Comparison of ENCODE assay signal across 1 cellular context in genomic region chr5:82276800-82277612, GRCh38.
TF ChIP-seq lines count a peak whose summit lies in the region.

No MANE protein-coding gene starts in this region.

TF ChIP-seq in K562, 482 proteins besides CTCF, POLR2A, EP300 and RAD21 (continued from another document):
- TF ChIP-seq LEF1 (IDR thresholded peaks at IDR 0.05): no peak
- TF ChIP-seq HDGF (IDR thresholded peaks at IDR 0.05): no peak
- 0 out of 2 replicates have a peak, but pooled peaks have one; percentile 20 for TF ChIP-seq ZNF175 (CRISPR knock-in tag; IDR thresholded peaks at IDR 0.05; ENCODE audit: low read depth)
